15 cellular contexts compared by ENCODE assay signal in genomic region chr2:169222665-169223064, GRCh38.
DNase-seq lines count a peak whose midpoint lies in the region; ATAC-seq and TF ChIP-seq lines count a peak whose summit lies in the region.
"Had no signal": no experiment of that assay in that cellular context is flagged by ENCODE, and none has a peak within 500 bp of the region (broad histone marks: within the 10 kb centered on the region; RNA-seq: fewer than 3 reads in every experiment).

No MANE protein-coding gene starts in this region.

- peak; percentile 67 for ATAC-seq in GM18520 (IDR thresholded peaks at IDR 0.05; ENCODE audit: unreplicated experiment)
- ATAC-seq in GM21447 (IDR thresholded peaks at IDR 0.05; ENCODE audit: unreplicated experiment) = peak; percentile 94
- peak; percentile 64 for ATAC-seq in HG03280 (IDR thresholded peaks at IDR 0.05; ENCODE audit: unreplicated experiment)
- ATAC-seq in GM19023 (IDR thresholded peaks at IDR 0.05; ENCODE audit: unreplicated experiment) = no peak
- ATAC-seq: body of pancreas had no signal

- TF ChIP-seq CTCF in choroid plexus epithelial cell (conservative IDR thresholded peaks at IDR 0.05; ENCODE audit: low read depth, low read length) = no peak

- H3K4me3 ChIP-seq in choroid plexus epithelial cell (ENCODE audit: low read depth, low read length) = no peak overlapping the region
- H3K4me3 ChIP-seq: body of pancreas, sigmoid colon had no signal

- DNase-seq in choroid plexus epithelial cell (ENCODE audit: low read depth) = peak; percentile 4
- no peak for DNase-seq in amniotic stem cell (lab: John Stamatoyannopoulos, UW)
- no peak for DNase-seq in SKM-1 (lab: John Stamatoyannopoulos, UW; ENCODE audit: unreplicated experiment)
- no peak for DNase-seq in DMS53 treated with DMSO at 0.1 percent for 48 hours (lab: John Stamatoyannopoulos, UW; ENCODE audit: unreplicated experiment)
- DNase-seq: activated T-cell treated with anti-CD3 and anti-CD28 coated beads, Interleukin-2, amount 50 U/mL, for 24 hours; body of pancreas; CD4-positive, alpha-beta memory T cell; IMR-90; NCI-H1930; sigmoid colon; T1000 had no signal
